37 cellular contexts compared by ENCODE assay signal in genomic region chr9:32625320-32625719, GRCh38. TPM values are rescaled to one million over a fixed set of nuclear protein-coding genes. Genes with fewer than 3 reads are reported as not detected.
"Had no signal": no experiment of that assay in that cellular context is flagged by ENCODE, and none has a peak within 500 bp of the region (broad histone marks: within the 10 kb centered on the region; RNA-seq: fewer than 3 reads in every experiment).

No MANE protein-coding gene starts in this region.

- H3K4me1 ChIP-seq: adrenal gland, body of pancreas, breast epithelium, colonic mucosa had no signal

- FAIRE-seq: astrocyte, TTC549 had no signal

- H3K36me3 ChIP-seq: adrenal gland, brain microvascular endothelial cell, breast epithelium, cardiac muscle cell, colonic mucosa had no signal

- H3K9me3 ChIP-seq: adrenal gland, body of pancreas, breast epithelium, colonic mucosa had no signal

- H3K27ac ChIP-seq: adrenal gland, body of pancreas, brain microvascular endothelial cell, breast epithelium, cardiac muscle cell, colonic mucosa, VCaP had no signal

- H3K27me3 ChIP-seq: adrenal gland, body of pancreas, brain microvascular endothelial cell, breast epithelium, cardiac muscle cell, colonic mucosa had no signal

- DNase-seq: activated B cell treated with CpG ODN at 0.5 μM for 24 hours; activated CD4-positive, alpha-beta memory T cell treated with anti-CD3 and anti-CD28 coated beads for 36 hours; activated CD4-positive, alpha-beta T cell treated with anti-CD3 and anti-CD28 coated beads for 4 hours; activated CD4-positive, alpha-beta T cell treated with anti-CD3 and anti-CD28 coated beads, Interleukin-2, amount 10 ng/mL, durations not matched to agents 24 days and 14 days; activated CD4-positive, alpha-beta T cell treated with anti-CD3 and anti-CD28 coated beads, Interleukin-2, amount 50 U/mL, for 1 hour; activated CD4-positive, alpha-beta T cell treated with anti-CD3 and anti-CD28 coated beads, Interleukin-2, amount 50 U/mL, for 4 hours; activated CD4-positive, CD25-positive, alpha-beta regulatory T cell treated with anti-CD3 and anti-CD28 coated beads, Interleukin-2, amount 50 U/mL, for 72 hours; activated CD8-positive, alpha-beta memory T cell treated with anti-CD3 and anti-CD28 coated beads, Interleukin-2, amount 50 U/mL, for 4 hours; activated CD8-positive, alpha-beta T cell treated with anti-CD3 and anti-CD28 coated beads for 36 hours; activated effector memory CD4-positive, alpha-beta T cell treated with anti-CD3 and anti-CD28 coated beads, Interleukin-2, amount 50 U/mL, for 16 hours; activated gamma-delta T cell treated with Interleukin-2 at 50 U/mL for 16 hours; activated naive CD4-positive, alpha-beta T cell; activated naive CD4-positive, alpha-beta T cell treated with anti-CD3 and anti-CD28 coated beads for 36 hours; activated naive CD4-positive, alpha-beta T cell treated with anti-CD3 and anti-CD28 coated beads, Interleukin-2, amount 50 U/mL, for 16 hours; activated naive CD8-positive, alpha-beta T cell treated with anti-CD3 and anti-CD28 coated beads for 36 hours; activated T-cell treated with anti-CD3 and anti-CD28 coated beads for 4 hours; activated T-cell treated with anti-CD3 and anti-CD28 coated beads, Interleukin-2, amount 50 U/mL, for 1 hour; activated T-cell treated with anti-CD3 and anti-CD28 coated beads, Interleukin-2, amount 50 U/mL, for 4 hours; activated T-cell treated with anti-CD3 and anti-CD28 coated beads, Interleukin-2, amount 50 U/mL, for 72 hours; adrenal gland; amniotic stem cell; aorta; body of pancreas; brain microvascular endothelial cell; caudate nucleus; cerebellar nuclear complex; colonic mucosa; T-helper 2 cell; T-helper 9 cell had no signal

- ATAC-seq: activated CD8-positive, alpha-beta T cell treated with anti-CD3 and anti-CD28 coated beads for 36 hours; activated naive CD4-positive, alpha-beta T cell treated with anti-CD3 and anti-CD28 coated beads, Interleukin-2, amount 50 U/mL, for 72 hours; activated T-cell treated with anti-CD3 and anti-CD28 coated beads, Interleukin-2, amount 50 U/mL, for 4 hours; activated T-cell treated with anti-CD3 and anti-CD28 coated beads, Interleukin-2, amount 50 U/mL, for 72 hours; activated T-helper 17 cell treated with anti-CD3 and anti-CD28 coated beads, Interleukin-2, amount 50 U/mL, for 72 hours; body of pancreas had no signal

- H3K4me3 ChIP-seq: adrenal gland, body of pancreas, breast epithelium, cardiac muscle cell, colonic mucosa had no signal

RNA-seq across cellular contexts. Expression of gene TAF1L, which starts 10.1 kb away (rescaled TPM):
- total RNA-seq: activated B cell treated with CpG ODN at 0.5 μM for 24 hours; activated CD8-positive, alpha-beta memory T cell treated with anti-CD3 and anti-CD28 coated beads for 36 hours; activated CD8-positive, alpha-beta T cell treated with anti-CD3 and anti-CD28 coated beads for 36 hours; activated naive CD4-positive, alpha-beta T cell treated with anti-CD3 and anti-CD28 coated beads, Interleukin-2, amount 50 U/mL, for 72 hours; adrenal gland; body of pancreas; breast epithelium; colonic mucosa had no signal
- polyA plus RNA-seq: cardiac muscle cell had no signal
